Comparison of ENCODE assay signal across 42 cellular contexts in the genomic region with DNA sequence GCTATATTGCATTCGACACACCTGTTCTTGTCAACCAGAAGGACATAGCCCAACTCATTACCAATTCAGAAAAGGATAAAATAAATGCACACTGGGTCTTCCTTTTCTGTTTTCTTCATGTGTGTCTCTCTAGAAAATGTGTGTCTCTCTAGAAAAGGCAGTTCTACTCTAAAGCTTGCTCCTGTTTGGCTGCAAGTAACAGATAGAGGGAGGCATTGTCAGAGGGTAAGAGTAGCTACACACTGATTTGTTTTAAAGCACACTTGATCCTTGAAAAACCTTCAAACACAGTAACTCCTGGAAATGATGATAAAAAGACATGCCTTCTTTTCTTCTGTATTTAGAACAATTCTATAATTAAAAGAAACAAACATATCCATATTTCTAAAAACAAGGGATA. TPM values are rescaled to one million over a fixed set of nuclear protein-coding genes. Genes with fewer than 3 reads are reported as not detected.
"Had no signal": no experiment of that assay in that cellular context is flagged by ENCODE, and none has a peak within 500 bp of the region (broad histone marks: within the 10 kb centered on the region; RNA-seq: fewer than 3 reads in every experiment).

No MANE protein-coding gene starts in this region.

- H3K9me3 Mint-ChIP-seq: activated CD8-positive, alpha-beta T cell treated with anti-CD3 and anti-CD28 coated beads for 36 hours; activated naive CD4-positive, alpha-beta T cell treated with anti-CD3 and anti-CD28 coated beads, Interleukin-2, amount 50 U/mL, for 24 hours; activated naive CD8-positive, alpha-beta T cell treated with anti-CD3 and anti-CD28 coated beads, Interleukin-2, amount 10 ng/mL, durations not matched to agents 7 days and 5 days; activated T-cell treated with anti-CD3 and anti-CD28 coated beads, Interleukin-2, amount 50 U/mL, for 72 hours; activated T-helper 17 cell treated with anti-CD3 and anti-CD28 coated beads, Interleukin-2, amount 50 U/mL, for 72 hours had no signal

- H3K4me1 Mint-ChIP-seq: activated naive CD4-positive, alpha-beta T cell treated with anti-CD3 and anti-CD28 coated beads, Interleukin-2, amount 50 U/mL, for 24 hours; activated naive CD8-positive, alpha-beta T cell treated with anti-CD3 and anti-CD28 coated beads, Interleukin-2, amount 10 ng/mL, durations not matched to agents 7 days and 5 days; activated T-helper 17 cell treated with anti-CD3 and anti-CD28 coated beads, Interleukin-2, amount 50 U/mL, for 72 hours; central memory CD8-positive, alpha-beta T cell had no signal

- H3K36me3 Mint-ChIP-seq: activated naive CD4-positive, alpha-beta T cell treated with anti-CD3 and anti-CD28 coated beads, Interleukin-2, amount 50 U/mL, for 24 hours; activated naive CD8-positive, alpha-beta T cell treated with anti-CD3 and anti-CD28 coated beads, Interleukin-2, amount 10 ng/mL, durations not matched to agents 7 days and 5 days had no signal

- H3K27ac Mint-ChIP-seq: activated CD8-positive, alpha-beta T cell treated with anti-CD3 and anti-CD28 coated beads for 36 hours; activated naive CD4-positive, alpha-beta T cell treated with anti-CD3 and anti-CD28 coated beads, Interleukin-2, amount 50 U/mL, for 24 hours; activated naive CD8-positive, alpha-beta T cell treated with anti-CD3 and anti-CD28 coated beads, Interleukin-2, amount 10 ng/mL, durations not matched to agents 7 days and 5 days; activated T-cell treated with anti-CD3 and anti-CD28 coated beads, Interleukin-2, amount 50 U/mL, for 72 hours; activated T-helper 17 cell treated with anti-CD3 and anti-CD28 coated beads, Interleukin-2, amount 50 U/mL, for 72 hours had no signal

- H3K27ac ChIP-seq: ascending aorta, cardiac muscle cell, SJSA1, WERI-Rb-1 had no signal

- ATAC-seq: activated CD8-positive, alpha-beta T cell treated with anti-CD3 and anti-CD28 coated beads for 36 hours; activated T-cell treated with anti-CD3 and anti-CD28 coated beads, Interleukin-2, amount 50 U/mL, for 72 hours; activated T-helper 17 cell treated with anti-CD3 and anti-CD28 coated beads, Interleukin-2, amount 50 U/mL, for 72 hours; Panc1; SK-N-SH treated with all-trans-retinoic acid at 6 μM for 48 hours had no signal

- H3K4me3 Mint-ChIP-seq: activated CD8-positive, alpha-beta T cell treated with anti-CD3 and anti-CD28 coated beads for 36 hours; activated naive CD4-positive, alpha-beta T cell treated with anti-CD3 and anti-CD28 coated beads, Interleukin-2, amount 50 U/mL, for 24 hours; activated naive CD8-positive, alpha-beta T cell treated with anti-CD3 and anti-CD28 coated beads, Interleukin-2, amount 10 ng/mL, durations not matched to agents 7 days and 5 days; activated T-cell treated with anti-CD3 and anti-CD28 coated beads, Interleukin-2, amount 50 U/mL, for 72 hours; activated T-helper 17 cell treated with anti-CD3 and anti-CD28 coated beads, Interleukin-2, amount 50 U/mL, for 72 hours; central memory CD8-positive, alpha-beta T cell had no signal

- DNase-seq: activated CD4-positive, alpha-beta T cell treated with anti-CD3 and anti-CD28 coated beads for 1 hour; activated CD4-positive, alpha-beta T cell treated with anti-CD3 and anti-CD28 coated beads for 48 hours; activated CD4-positive, alpha-beta T cell treated with anti-CD3 and anti-CD28 coated beads, Interleukin-2, amount 50 U/mL, for 4 hours; activated CD4-positive, CD25-positive, alpha-beta regulatory T cell; activated CD8-positive, alpha-beta T cell treated with anti-CD3 and anti-CD28 coated beads for 36 hours; activated effector memory CD4-positive, alpha-beta T cell treated with anti-CD3 and anti-CD28 coated beads, Interleukin-2, amount 50 U/mL, for 16 hours; activated naive CD4-positive, alpha-beta T cell; activated naive CD8-positive, alpha-beta T cell treated with anti-CD3 and anti-CD28 coated beads, Interleukin-2, amount 10 ng/mL, durations not matched to agents 7 days and 5 days; activated T-cell treated with anti-CD3 and anti-CD28 coated beads, Interleukin-2, amount 50 U/mL, for 1 hour; activated T-cell treated with anti-CD3 and anti-CD28 coated beads, Interleukin-2, amount 50 U/mL, for 72 hours; amygdala; Kasumi-1; KG1; MG63; NCI-H1048; NCI-H1105 treated with DMSO at 0.1 percent for 48 hours; NCI-H1436; NCI-H1694; NCI-H1930; NCI-H2081 treated with DMSO at 0.1 percent for 48 hours; NCI-H2171; NCI-H2227 treated with DMSO at 0.1 percent for 48 hours; NCI-H446; NCI-H510A treated with DMSO at 0.1 percent for 48 hours; NCI-H526 treated with DMSO at 0.1 percent for 48 hours; NCI-H774; RPMI8226; SHP77 treated with DMSO at 0.1 percent for 48 hours; SW 1271; T-helper 1 cell; T-helper 2 cell; T-helper 9 cell; WERI-Rb-1 had no signal

- H3K27me3 ChIP-seq: ascending aorta, cardiac muscle cell, MG63, SJSA1 had no signal

- H3K36me3 ChIP-seq: ascending aorta, cardiac muscle cell, MG63, SJSA1, WERI-Rb-1 had no signal

- H3K9me3 ChIP-seq: ascending aorta, MG63, SJSA1 had no signal

- H3K4me3 ChIP-seq: ascending aorta, cardiac muscle cell, MG63, SJSA1 had no signal

- H3K4me1 ChIP-seq: ascending aorta, SJSA1 had no signal

RNA-seq across cellular contexts. Expression of gene GRM1, which starts 21.3 kb away (rescaled TPM):
- total RNA-seq: activated CD8-positive, alpha-beta memory T cell treated with anti-CD3 and anti-CD28 coated beads for 36 hours; activated CD8-positive, alpha-beta T cell treated with anti-CD3 and anti-CD28 coated beads for 36 hours; activated naive CD8-positive, alpha-beta T cell treated with anti-CD3 and anti-CD28 coated beads, Interleukin-2, amount 10 ng/mL, durations not matched to agents 7 days and 5 days; activated T-cell treated with anti-CD3 and anti-CD28 coated beads, Interleukin-2, amount 50 U/mL, for 72 hours; ascending aorta; SJSA1 had no signal
- polyA plus RNA-seq: cardiac muscle cell had no signal
